Comparison of ENCODE assay signal across 8 cellular contexts in genomic region chr16:20879175-20880053, GRCh38. TPM values are rescaled to one million over a fixed set of nuclear protein-coding genes. Genes with fewer than 3 reads are reported as not detected.
DNase-seq lines count a peak whose midpoint lies in the region; ATAC-seq, FAIRE-seq and TF ChIP-seq lines count a peak whose summit lies in the region.

No MANE protein-coding gene starts in this region.

- peaks cover 1 to 12% of the 10 kb centered on the region in 2 donors for H3K4me1 ChIP-seq in small intestine (ENCODE audit: control insufficient read depth in 2 of 2, insufficient read depth in 1 of 2, low read depth in 1 of 2, low read length in 1 of 2)

- peak; percentile 39 for ATAC-seq in HG03095 (IDR thresholded peaks at IDR 0.05; ENCODE audit: unreplicated experiment)

- H3K27ac ChIP-seq in brain microvascular endothelial cell (peak overlapping the region; percentile 47), small intestine (ENCODE audit: low read depth in 1 of 2, low read length in 1 of 2) (no peak overlapping the region)

- peak; percentile 68 for DNase-seq in ELR (ENCODE audit: low read depth)
- no peak for DNase-seq in brain microvascular endothelial cell
- DNase-seq in myocyte (ENCODE audit: low read depth): peak; percentile 52
- no peak for DNase-seq in RKO (ENCODE audit: low spot score)
- no peak for DNase-seq in small intestine
- DNase-seq in amygdala (lab: John Stamatoyannopoulos, UW): no peak
- DNase-seq in NCI-H1092 (lab: John Stamatoyannopoulos, UW): no peak

- FAIRE-seq in small intestine (lab: Jason Lieb, UNC): no peak

- no peak for TF ChIP-seq CTCF in brain microvascular endothelial cell (IDR thresholded peaks at IDR 0.05; ENCODE audit: low read depth, low read length, missing control alignments)

- H3K27me3 ChIP-seq in brain microvascular endothelial cell (replicated peaks) (no peaks in the 10 kb centered on the region), small intestine (ENCODE audit: control insufficient read depth in 2 of 2, insufficient read depth in 2 of 2, low read length in 2 of 2) (no peaks in the 10 kb centered on the region)

- H3K36me3 ChIP-seq in brain microvascular endothelial cell (replicated peaks): no peaks in the 10 kb centered on the region
- no peaks in the 10 kb centered on the region for H3K36me3 ChIP-seq in small intestine (ENCODE audit: control insufficient read depth in 2 of 2, insufficient read depth in 2 of 2, low read length in 2 of 2)

- WGBS in small intestine, 3 donors: 44 to 48% (median 45%) methylated on average over 7 of the region's 7 CpGs

- H3K4me3 ChIP-seq in brain microvascular endothelial cell (ENCODE audit: low read depth, low read length) (no peak overlapping the region), small intestine (ENCODE audit: low read depth in 1 of 2, low read length in 2 of 2) (no peak overlapping the region)

- in situ Hi-C loops in brain microvascular endothelial cell (cut with HindIII; ENCODE audit: low pct_ligation_motif_present, low sequenced_read_pairs): no loop called here

- no peaks in the 10 kb centered on the region for H3K9me3 ChIP-seq in small intestine (ENCODE audit: control insufficient read depth, low read depth)

RNA-seq across cellular contexts. Expression of gene DCUN1D3, which starts 20.7 kb away (rescaled TPM):
- 18.8 TPM in 2 replicates for total RNA-seq in myocyte
- 21.7 TPM for polyA plus RNA-seq in myocyte (2012)
- 1 to 10 TPM; 1.6 to 4.8 (median 2.7) TPM for polyA plus RNA-seq in small intestine

RNA-seq across cellular contexts. Expression of gene LYRM1, which starts 21.2 kb away (rescaled TPM):
- total RNA-seq in myocyte: 54.9 and 77.8 TPM in 2 replicates
- 30.8 TPM for polyA plus RNA-seq in myocyte (2012)
- 10 to 100 TPM; 18.1 to 53.0 (median 37.6) TPM for polyA plus RNA-seq in small intestine

Comparison
In these comparisons a context has a peak if more than half of its experiments do, and no peak if none do; other contexts are left out.
1. DNase-seq: peak in ELR (single experiment) and myocyte (single experiment); none in brain microvascular endothelial cell (single experiment), RKO (single experiment), small intestine (single experiment), amygdala (0 of 56) and NCI-H1092 (single experiment).